ENCODE assay signal across 17 cellular contexts in genomic region chr6:90892271-90892670, GRCh38.
DNase-seq lines count a peak whose midpoint lies in the region; ATAC-seq, FAIRE-seq and TF ChIP-seq lines count a peak whose summit lies in the region.
"Had no signal": no experiment of that assay in that cellular context is flagged by ENCODE, and none has a peak within 500 bp of the region (broad histone marks: within the 10 kb centered on the region; RNA-seq: fewer than 3 reads in every experiment).

No MANE protein-coding gene starts in this region.

- H3K4ac ChIP-seq in H9 (ENCODE audit: low read depth, low read length), result no peak overlapping the region
- H3K4ac ChIP-seq in H1 (replicated peaks; ENCODE audit: insufficient read length, low read depth, low read length), result no peak overlapping the region

- H3K36me3 Mint-ChIP-seq in H9 (ENCODE audit: insufficient read depth in 1 of 3, low read depth in 3 of 3), result no peaks in the 10 kb centered on the region; a peak in 1 of 7 replicates

- no peak overlapping the region for H3K27ac ChIP-seq in A673 (ENCODE audit: low read depth, low read length, poor library complexity, severe bottlenecking)
- H3K27ac ChIP-seq in H9 (ENCODE audit: insufficient read length, low read depth, low read length), result no peak overlapping the region
- no peak overlapping the region for H3K27ac ChIP-seq in H1 (ENCODE audit: low read depth, low read length)
- H3K27ac ChIP-seq: RWPE1 had no signal

- no peak overlapping the region for H3T11ph ChIP-seq in H9 (ENCODE audit: low read length)

- H3K9me3 ChIP-seq in A673 (ENCODE audit: low read depth, low read length, poor library complexity, severe bottlenecking) (no peaks in the 10 kb centered on the region), H9 (ENCODE audit: control insufficient read depth, low read depth, low read length) (no peaks in the 10 kb centered on the region), H1 (ENCODE audit: insufficient read depth in 2 of 2, low read depth in 1 of 2, low read length in 1 of 2) (no peaks in the 10 kb centered on the region)

- no peak overlapping the region for H4K5ac ChIP-seq in H9 (ENCODE audit: insufficient read length, low read depth, low read length)
- no peak overlapping the region for H4K5ac ChIP-seq in H1 (ENCODE audit: insufficient read length, low read depth, low read length)

- H2BK15ac ChIP-seq in H9 (ENCODE audit: low read depth, low read length) (no peak overlapping the region), H1 (ENCODE audit: low read length) (no peak overlapping the region)

- no peak overlapping the region for H2AFZ ChIP-seq in H9 (ENCODE audit: low read length)
- H2AFZ ChIP-seq in H1 (ENCODE audit: low read length), result no peak overlapping the region

- TF ChIP-seq EP300 in H1 (IDR thresholded peaks at IDR 0.05; ENCODE audit: borderline replicate concordance in 1 of 2, low read depth in 2 of 2, low read length in 2 of 2), result no peak

- no peak overlapping the region for H3K56ac ChIP-seq in H9 (ENCODE audit: insufficient read length, low read depth, low read length)
- H3K56ac ChIP-seq in H1 (replicated peaks; ENCODE audit: insufficient read length, low read depth, low read length), result no peak overlapping the region

- no peak overlapping the region for H3K4me3 Mint-ChIP-seq in H9

- no peak overlapping the region for H3K18ac ChIP-seq in H9 (ENCODE audit: insufficient read length, low read depth, low read length)
- H3K18ac ChIP-seq in H1 (ENCODE audit: extremely low read depth, low read length), result no peak overlapping the region

- H4K20me1 ChIP-seq in H9 (ENCODE audit: control insufficient read depth, insufficient read depth, insufficient read length) (no peaks in the 10 kb centered on the region), H1 (replicated peaks in 1 of 2; ENCODE audit: control insufficient read depth in 1 of 2, insufficient read depth in 2 of 2, low read length in 2 of 2) (no peaks in the 10 kb centered on the region)

- H3K23ac ChIP-seq in H9 (ENCODE audit: insufficient read length, low read depth, low read length) (no peak overlapping the region), H1 (ENCODE audit: insufficient read length) (no peak overlapping the region)

- BruUV-seq in A673 (replicated peaks; lab: Mats Ljungman, UMichigan), result no TSS peak

- no peak overlapping the region for H3K27ac Mint-ChIP-seq in H9

- peak; percentile 19; the same call in 1 of the 2 replicates for TF ChIP-seq CTCF in A673 (conservative IDR thresholded peaks at IDR 0.05; ENCODE audit: low read depth, low read length)
- TF ChIP-seq CTCF in H9 (conservative IDR thresholded peaks at IDR 0.05), result peak; percentile 33; the same call in 1 of the 3 replicates
- TF ChIP-seq CTCF in H1 (IDR thresholded peaks at IDR 0.05; ENCODE audit: control extremely low read depth in 1 of 3, insufficient read depth in 1 of 3, low read depth in 1 of 3, low read length in 3 of 3), result peak in 2 of 3 experiments; percentile 1 to 17; a peak in 2 of 4 replicates

- H3K79me2 ChIP-seq in H9 (ENCODE audit: insufficient read depth, low read length), result no peaks in the 10 kb centered on the region
- no peaks in the 10 kb centered on the region for H3K79me2 ChIP-seq in H1 (ENCODE audit: control insufficient read depth in 1 of 2, insufficient read depth in 2 of 2, low read length in 2 of 2)

- H3K27me3 ChIP-seq in A673 (replicated peaks; ENCODE audit: insufficient read depth, low read depth, low read length, poor library complexity) (no peaks in the 10 kb centered on the region), H9 (ENCODE audit: insufficient read depth, low read length) (no peaks in the 10 kb centered on the region), H1 (replicated peaks in 1 of 4; ENCODE audit: control insufficient read depth in 3 of 4, extremely low read depth in 1 of 4, insufficient read depth in 3 of 4, low read length in 3 of 4) (no peaks in the 10 kb centered on the region)

- H3K4me1 ChIP-seq in A673 (ENCODE audit: insufficient read depth, low read length, poor library complexity, severe bottlenecking) (peaks cover 20% of the 10 kb centered on the region), H9 (ENCODE audit: insufficient read depth, low read length) (no peaks in the 10 kb centered on the region; the same call in 1 of the 2 replicates), H1 (replicated peaks in 1 of 4; ENCODE audit: control insufficient read depth in 3 of 4, insufficient read depth in 4 of 4, low read length in 3 of 4) (peaks cover 0 to 8% (median 3%) of the 10 kb centered on the region in 4 experiments; a peak in 3 of 7 replicates)

- H3K23me2 ChIP-seq in H9 (ENCODE audit: insufficient read length, low read depth, low read length, poor library complexity, severe bottlenecking) (no peaks in the 10 kb centered on the region), H1 (ENCODE audit: low read depth, low read length) (no peaks in the 10 kb centered on the region)

- H2BK120ac ChIP-seq in H9 (ENCODE audit: low read depth, low read length, poor library complexity, severe bottlenecking), result no peak overlapping the region
- no peak overlapping the region for H2BK120ac ChIP-seq in H1 (replicated peaks; ENCODE audit: low read depth, low read length)

- H2AK5ac ChIP-seq in H9 (ENCODE audit: insufficient read length, low read length) (no peak overlapping the region), H1 (ENCODE audit: low read depth, low read length) (no peak overlapping the region)

- no peaks in the 10 kb centered on the region for H3K9me3 Mint-ChIP-seq in H9

- WGBS in H9 (ENCODE audit: extremely low coverage, insufficient read length, low lambda C conversion rate), result no CpG with 5 or more reads among the region's 3 CpGs
- 69% methylated on average over 3 of the region's 3 CpGs; no CpG with 5 or more reads in 1 of the 2 experiments for WGBS in H1 (ENCODE audit: extremely low coverage in 1 of 2, insufficient coverage in 1 of 2, insufficient read length in 1 of 2, insufficient replicate concordance in 2 of 2, low coverage in 1 of 2, low lambda C conversion rate in 2 of 2, missing lambda C conversion rate in 1 of 2), 2 experiments

- H4K8ac ChIP-seq in H9 (replicated peaks; ENCODE audit: insufficient read length, low read depth, low read length) (no peak overlapping the region), H1 (ENCODE audit: extremely low read depth, insufficient read depth, low read length) (no peak overlapping the region)

- no peak for TF ChIP-seq POLR2A in H1 (IDR thresholded peaks at IDR 0.05; ENCODE audit: control extremely low read depth in 1 of 2, low read depth in 2 of 2, low read length in 2 of 2)

- peak; percentile 62 to 68 for TF ChIP-seq RAD21 in H1 (IDR thresholded peaks at IDR 0.05 in 1 of 2, conservative IDR thresholded peaks at IDR 0.05 in 1 of 2; ENCODE audit: low read depth in 2 of 2, low read length in 2 of 2)

- H3K4me2 ChIP-seq in H9 (ENCODE audit: insufficient read depth, insufficient read length, low read length) (no peak overlapping the region), H1 (ENCODE audit: insufficient read depth in 1 of 2, low read depth in 2 of 2, low read length in 2 of 2) (no peak overlapping the region)

- DNase-seq in A673 (ENCODE audit: low spot score) (peak; percentile 19), H9 (no peak), NCI-H2171 treated with DMSO at 0.1 percent for 48 hours (lab: John Stamatoyannopoulos, UW) (peak; percentile 65), H1 (ENCODE audit: low read depth in 1 of 2, low spot score in 2 of 2) (no peak), NCI-H2196 treated with DMSO at 0.1 percent for 48 hours (lab: John Stamatoyannopoulos, UW; ENCODE audit: unreplicated experiment) (no peak), SKM-1 treated with dmso at 0.1 percent for 144 hours (lab: John Stamatoyannopoulos, UW; ENCODE audit: unreplicated experiment) (no peak)
- DNase-seq: C1 segment of cervical spinal cord, EL, KBM-7, NCI-H1048, NCI-H1436 treated with DMSO at 0.1 percent for 48 hours, NCI-H526 treated with DMSO at 0.1 percent for 48 hours, PC-3 had no signal

- no peak overlapping the region for H3K9ac ChIP-seq in H9 (ENCODE audit: extremely low read depth, insufficient read length, low read length)
- H3K9ac ChIP-seq in H1 (replicated peaks in 1 of 4; ENCODE audit: extremely low read depth in 1 of 4, low read depth in 3 of 4, low read length in 3 of 4), result no peak overlapping the region

- H2BK5ac ChIP-seq in H9 (ENCODE audit: insufficient read length, low read length) (no peak overlapping the region), H1 (ENCODE audit: low read depth, low read length) (no peak overlapping the region)

- FAIRE-seq in H1 (lab: Jason Lieb, UNC), result peak; percentile 55
- FAIRE-seq: A204.1 had no signal

- intact Hi-C loops in A673 (cut with micrococcal nuclease; ENCODE audit: unreplicated experiment), result no loop called here

- peaks cover 27 to 32% of the 10 kb centered on the region in 2 experiments for H3K4me1 Mint-ChIP-seq in H9

- H4K91ac ChIP-seq in H9 (ENCODE audit: insufficient read length, low read depth, low read length) (no peak overlapping the region), H1 (replicated peaks; ENCODE audit: insufficient read length, low read length) (no peak overlapping the region)

- peaks cover 25% of the 10 kb centered on the region for H3K27me3 Mint-ChIP-seq in H9 (ENCODE audit: low read depth)

- H2BK20ac ChIP-seq in H9 (ENCODE audit: low read depth, low read length, poor library complexity, severe bottlenecking) (no peak overlapping the region), H1 (ENCODE audit: low read length) (no peak overlapping the region)

- H3K4me3 ChIP-seq in A673 (ENCODE audit: low read depth, low read length, poor library complexity, severe bottlenecking) (no peak overlapping the region), H1 (ENCODE audit: extremely low read depth in 1 of 4, insufficient read depth in 2 of 4, low read depth in 3 of 4, low read length in 4 of 4) (no peak overlapping the region)

- H2BK12ac ChIP-seq in H9 (ENCODE audit: insufficient read length, low read depth, low read length) (no peak overlapping the region), H1 (ENCODE audit: low read depth, low read length) (no peak overlapping the region)

- H3K36me3 ChIP-seq in A673 (ENCODE audit: insufficient read depth, low read length, poor library complexity, severe bottlenecking), result no peaks in the 10 kb centered on the region
- no peaks in the 10 kb centered on the region for H3K36me3 ChIP-seq in H1 (ENCODE audit: control insufficient read depth in 2 of 4, insufficient read depth in 4 of 4, low read length in 3 of 4)

- CTCF ChIA-PET in A673 (lab: Charles Lee), result no interaction called here
- CTCF ChIA-PET in H1 (lab: Charles Lee; ENCODE audit: partially characterized antibody), result interaction anchor here (0.6 to 5.1 kb wide), 8 partner anchors 42 to 1692 kb away, joined by 3 to 25 read pairs (median 3); no protein-coding TSS in a partner anchor

- POLR2A ChIA-PET in A673 (lab: Charles Lee; ENCODE audit: low non-redundant PET) (no interaction called here), H1 (lab: Charles Lee; ENCODE audit: partially characterized antibody) (interaction anchor here (2.1 kb wide), 1 partner anchor 15 kb away, joined by 5 read pairs; no protein-coding TSS in a partner anchor)

- H3K79me1 ChIP-seq in H9 (ENCODE audit: insufficient read depth, low read depth, low read length, poor library complexity, severe bottlenecking) (no peaks in the 10 kb centered on the region), H1 (ENCODE audit: low read depth, low read length) (no peaks in the 10 kb centered on the region)

- no peak for ATAC-seq in GM18858 (IDR thresholded peaks at IDR 0.05; ENCODE audit: unreplicated experiment)
- ATAC-seq in HG02852 (IDR thresholded peaks at IDR 0.05; ENCODE audit: unreplicated experiment), result no peak
- ATAC-seq: PC-3 had no signal

- H3K14ac ChIP-seq in H9 (ENCODE audit: insufficient read depth, low read length), result no peak overlapping the region
- no peak overlapping the region for H3K14ac ChIP-seq in H1 (ENCODE audit: insufficient read length)

Comparison
In these comparisons a context has a peak if more than half of its experiments do, and no peak if none do; other contexts are left out.
1. DNase-seq: peak in A673 (single experiment) and NCI-H2171 treated with DMSO at 0.1 percent for 48 hours (single experiment); none in H9 (single experiment), H1 (0 of 2), NCI-H2196 treated with DMSO at 0.1 percent for 48 hours (single experiment) and SKM-1 treated with dmso at 0.1 percent for 144 hours (single experiment).
2. Peak in every context shown above with its lines, with median percentiles within 50 percentile points of each other: CTCF ChIP-seq.